In genomic region chr9:124939944-124940343, GRCh38 we compare ENCODE assay signal across 8 cellular contexts. TPM values are rescaled to one million over a fixed set of nuclear protein-coding genes. Genes with fewer than 3 reads are reported as not detected.
A peak's percentile ranks its signal among the peaks of the same experiment; 100 is the strongest.
DNase-seq lines count a peak whose midpoint lies in the region; ATAC-seq and TF ChIP-seq lines count a peak whose summit lies in the region.

No MANE protein-coding gene starts in this region.

- no peak for ATAC-seq in activated B cell treated with CpG ODN at 0.5 μM for 24 hours (ENCODE audit: low read depth)
- ATAC-seq in GM21717 (IDR thresholded peaks at IDR 0.05; ENCODE audit: unreplicated experiment), result no peak

- no peak for TF ChIP-seq CTCF in H9 (conservative IDR thresholded peaks at IDR 0.05)
- TF ChIP-seq CTCF in activated B cell treated with CpG ODN at 0.5 μM for 24 hours (IDR thresholded peaks at IDR 0.05), result no peak
- no peak for TF ChIP-seq CTCF in hepatocyte (IDR thresholded peaks at IDR 0.05; ENCODE audit: poor library complexity)

- H3T11ph ChIP-seq in H9 (ENCODE audit: low read length), result no peak overlapping the region

- no peak overlapping the region for H3K27ac ChIP-seq in H9 (ENCODE audit: insufficient read length, low read depth, low read length)
- H3K27ac ChIP-seq in hepatocyte, result peak overlapping the region; percentile 95
- peak overlapping the region in 16 of 21 experiments; percentile 89 to 99 (median 96) for H3K27ac ChIP-seq in skin epidermis

- no peaks in the 10 kb centered on the region; the same call in 1 of the 2 replicates for H3K27me3 Mint-ChIP-seq in H9 (ENCODE audit: low read depth)
- H3K27me3 Mint-ChIP-seq in activated B cell treated with CpG ODN at 0.5 μM for 24 hours, result no peaks in the 10 kb centered on the region

- H3K9me3 ChIP-seq in H9 (ENCODE audit: control insufficient read depth, low read depth, low read length) (no peaks in the 10 kb centered on the region), hepatocyte (ENCODE audit: low read depth) (no peaks in the 10 kb centered on the region)

- H2BK15ac ChIP-seq in H9 (ENCODE audit: low read depth, low read length), result no peak overlapping the region

- H3K4me2 ChIP-seq in H9 (ENCODE audit: insufficient read depth, insufficient read length, low read length) (peak overlapping the region; percentile 71), hepatocyte (peak overlapping the region; percentile 87)

- H3K23ac ChIP-seq in H9 (ENCODE audit: insufficient read length, low read depth, low read length), result no peak overlapping the region

- no peak overlapping the region for H2BK12ac ChIP-seq in H9 (ENCODE audit: insufficient read length, low read depth, low read length)

- H2AFZ ChIP-seq in H9 (ENCODE audit: low read length) (no peak overlapping the region), hepatocyte (peak overlapping the region; percentile 83)

- H3K4me1 Mint-ChIP-seq in H9, result peaks cover 11 to 13% of the 10 kb centered on the region in 2 experiments
- H3K4me1 Mint-ChIP-seq in activated B cell treated with CpG ODN at 0.5 μM for 24 hours, result peaks cover 31% of the 10 kb centered on the region

- no peak overlapping the region for H3K9ac ChIP-seq in H9 (ENCODE audit: extremely low read depth, insufficient read length, low read length)

- no peak overlapping the region for H3K14ac ChIP-seq in H9 (ENCODE audit: insufficient read depth, low read length)

- no peak overlapping the region for H2BK120ac ChIP-seq in H9 (ENCODE audit: low read depth, low read length, poor library complexity, severe bottlenecking)

- DNase-seq in H9 (no peak), activated B cell treated with CpG ODN at 0.5 μM for 24 hours (no peak), hepatocyte (ENCODE audit: low spot score) (no peak), ureter (ENCODE audit: low spot score) (no peak), hippocampal formation (lab: John Stamatoyannopoulos, UW) (no peak), GM03348 (ENCODE audit: low spot score) (no peak)

- CTCF ChIA-PET in activated B cell treated with CpG ODN at 0.5 μM for 24 hours (lab: Charles Lee), result no interaction called here

- peaks cover 8% of the 10 kb centered on the region for H3K23me2 ChIP-seq in H9 (ENCODE audit: insufficient read length, low read depth, low read length, poor library complexity, severe bottlenecking)

- H3K36me3 Mint-ChIP-seq in H9 (ENCODE audit: insufficient read depth in 1 of 3, low read depth in 3 of 3) (peaks cover 0 to 2% (median 0%) of the 10 kb centered on the region in 3 experiments; a peak in 1 of 7 replicates), activated B cell treated with CpG ODN at 0.5 μM for 24 hours (ENCODE audit: low read depth) (peaks cover 24% of the 10 kb centered on the region)

- no peak overlapping the region for H4K91ac ChIP-seq in H9 (ENCODE audit: insufficient read length, low read depth, low read length)

- H2AK5ac ChIP-seq in H9 (ENCODE audit: insufficient read length, low read length), result no peak overlapping the region

- H2BK20ac ChIP-seq in H9 (ENCODE audit: low read depth, low read length, poor library complexity, severe bottlenecking), result no peak overlapping the region

- no peaks in the 10 kb centered on the region for H3K9me2 ChIP-seq in hepatocyte (replicated peaks; ENCODE audit: insufficient read depth)

- no peaks in the 10 kb centered on the region for H3K79me1 ChIP-seq in H9 (ENCODE audit: insufficient read depth, low read depth, low read length, poor library complexity, severe bottlenecking)

- H3K27me3 ChIP-seq in H9 (ENCODE audit: insufficient read depth, low read length), result no peaks in the 10 kb centered on the region
- H3K27me3 ChIP-seq in hepatocyte, result no peaks in the 10 kb centered on the region

- H4K8ac ChIP-seq in H9 (replicated peaks; ENCODE audit: insufficient read length, low read depth, low read length), result no peak overlapping the region

- no peak overlapping the region for H2BK5ac ChIP-seq in H9 (ENCODE audit: insufficient read length, low read length)

- no peaks in the 10 kb centered on the region for H3K36me3 ChIP-seq in hepatocyte (replicated peaks; ENCODE audit: insufficient read depth, low read depth)

- intact Hi-C loops in activated B cell treated with CpG ODN at 0.5 μM for 24 hours (cut with micrococcal nuclease), result loop anchor here (2.0 kb wide), 1 partner anchor 321 kb away; the partner anchor contains the start of gene GAPVD1

- no peak overlapping the region for H3K56ac ChIP-seq in H9 (ENCODE audit: insufficient read length, low read depth, low read length)

- POLR2A ChIA-PET in activated B cell treated with CpG ODN at 0.5 μM for 24 hours (lab: Charles Lee), result interaction anchor here (0.6 to 1.6 kb wide), 4 partner anchors 9 to 186 kb away, joined by 3 to 5 read pairs (median 4); partner anchors contain the start of genes ARPC5L and RPL35

- no peak overlapping the region for H3K4ac ChIP-seq in H9 (ENCODE audit: low read depth, low read length)

- no peak overlapping the region for H4K5ac ChIP-seq in H9 (ENCODE audit: insufficient read length, low read depth, low read length)

- H4K20me1 ChIP-seq in H9 (ENCODE audit: control insufficient read depth, insufficient read depth, insufficient read length) (no peaks in the 10 kb centered on the region), hepatocyte (ENCODE audit: insufficient read depth, poor library complexity, severe bottlenecking) (no peaks in the 10 kb centered on the region)

- H3K79me2 ChIP-seq in H9 (ENCODE audit: insufficient read depth, low read length) (no peaks in the 10 kb centered on the region), hepatocyte (no peaks in the 10 kb centered on the region)

- no peaks in the 10 kb centered on the region for H3K4me1 ChIP-seq in H9 (ENCODE audit: insufficient read depth, low read length)
- peaks cover 5% of the 10 kb centered on the region for H3K4me1 ChIP-seq in hepatocyte (ENCODE audit: insufficient read depth)

- peak overlapping the region; percentile 64 for H3K4me3 ChIP-seq in hepatocyte
- H3K4me3 ChIP-seq in skin epidermis, result peak overlapping the region; percentile 67 to 87 (median 73)

- H3K9me3 Mint-ChIP-seq in H9 (no peaks in the 10 kb centered on the region; a peak in 1 of 5 replicates), activated B cell treated with CpG ODN at 0.5 μM for 24 hours (no peaks in the 10 kb centered on the region)

- H3K4me3 Mint-ChIP-seq in H9 (peak overlapping the region; percentile 91 to 94), activated B cell treated with CpG ODN at 0.5 μM for 24 hours (peak overlapping the region; percentile 96)

- H3K27ac Mint-ChIP-seq in H9 (peak overlapping the region; percentile 67 to 95 (median 94); a peak in 6 of 7 replicates), activated B cell treated with CpG ODN at 0.5 μM for 24 hours (peak overlapping the region; percentile 98)

- H3K18ac ChIP-seq in H9 (ENCODE audit: insufficient read length, low read depth, low read length), result no peak overlapping the region

RNA-seq across cellular contexts. Expression of gene GOLGA1, which starts 0.9 kb away (rescaled TPM):
- total RNA-seq in H9 (2021), result 7.6 TPM in 2 replicates
- 11.8 and 14.0 TPM in 2 replicates for total RNA-seq in activated B cell treated with CpG ODN at 0.5 μM for 24 hours
- 12.9 and 15.2 TPM in 2 replicates for total RNA-seq in hepatocyte
- polyA plus RNA-seq in hepatocyte, result 10.1 and 13.8 TPM in 2 replicates
- total RNA-seq in ureter, result 25.1 TPM
